In the genomic region with DNA sequence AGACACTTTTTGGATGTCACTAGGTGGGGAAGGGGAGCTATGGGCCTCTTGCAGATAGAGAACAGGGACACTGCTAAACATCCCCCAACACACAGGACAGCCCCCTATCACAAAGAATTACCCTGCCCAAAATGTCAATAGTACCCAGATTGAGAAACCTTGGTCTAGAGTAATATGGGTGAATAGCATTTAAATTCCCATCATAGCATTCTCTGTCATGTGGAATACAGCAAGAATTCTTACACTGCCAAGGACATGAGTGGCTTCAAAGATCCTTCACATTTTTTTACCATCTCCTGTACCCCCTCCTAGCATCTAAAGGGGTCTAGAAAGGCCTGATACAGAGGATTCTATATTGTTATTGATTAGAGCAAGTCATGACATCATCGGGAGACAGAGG, we compare ENCODE assay signal across 23 cellular contexts.
"Had no signal": no experiment of that assay in that cellular context is flagged by ENCODE, and none has a peak within 500 bp of the region (broad histone marks: within the 10 kb centered on the region; RNA-seq: fewer than 3 reads in every experiment).

No MANE protein-coding gene starts in this region.

- H3K27ac ChIP-seq: colonic mucosa, esophagus muscularis mucosa, foreskin keratinocyte, gastroesophageal sphincter, heart left ventricle, hepatocyte, left ventricle myocardium inferior, lower lobe of right lung had no signal

- H3K4me3 ChIP-seq: colonic mucosa, esophagus muscularis mucosa, gastroesophageal sphincter, heart left ventricle, hepatocyte, left ventricle myocardium inferior, lower lobe of right lung, mucosa of descending colon had no signal

- DNase-seq: colonic mucosa; cortex of kidney; effector CD8-positive, alpha-beta T cell; effector memory CD8-positive, alpha-beta T cell; endodermal cell; foreskin keratinocyte; heart left ventricle; hypothalamus; immature natural killer cell; islet precursor cell; kidney; kidney glomerular epithelial cell; left colon; left ventricle myocardium inferior; lower lobe of right lung; mesenchymal stem cell; mucosa of descending colon had no signal

- H2AFZ ChIP-seq: hepatocyte had no signal

- FAIRE-seq: endometrium, frontal cortex, kidney had no signal

- H3K4me2 ChIP-seq: hepatocyte had no signal

- ATAC-seq: effector memory CD8-positive, alpha-beta T cell; foreskin keratinocyte; gastroesophageal sphincter; heart left ventricle; left colon; left lobe of liver; lower lobe of right lung; mucosa of descending colon had no signal

- H3K4me1 ChIP-seq: colonic mucosa, esophagus muscularis mucosa, foreskin keratinocyte, gastroesophageal sphincter, heart left ventricle, left ventricle myocardium inferior, lower lobe of right lung had no signal

- H3K27me3 ChIP-seq: colonic mucosa, gastroesophageal sphincter, hepatocyte had no signal

- H3K9me3 ChIP-seq: colonic mucosa, gastroesophageal sphincter, heart left ventricle, left ventricle myocardium inferior, lower lobe of right lung, mucosa of descending colon had no signal

- H3K36me3 ChIP-seq: colonic mucosa, esophagus muscularis mucosa, gastroesophageal sphincter, heart left ventricle, left ventricle myocardium inferior, lower lobe of right lung had no signal

- H3K79me2 ChIP-seq: hepatocyte had no signal
